ENCODE assay signal across 24 cellular contexts in the genomic region with DNA sequence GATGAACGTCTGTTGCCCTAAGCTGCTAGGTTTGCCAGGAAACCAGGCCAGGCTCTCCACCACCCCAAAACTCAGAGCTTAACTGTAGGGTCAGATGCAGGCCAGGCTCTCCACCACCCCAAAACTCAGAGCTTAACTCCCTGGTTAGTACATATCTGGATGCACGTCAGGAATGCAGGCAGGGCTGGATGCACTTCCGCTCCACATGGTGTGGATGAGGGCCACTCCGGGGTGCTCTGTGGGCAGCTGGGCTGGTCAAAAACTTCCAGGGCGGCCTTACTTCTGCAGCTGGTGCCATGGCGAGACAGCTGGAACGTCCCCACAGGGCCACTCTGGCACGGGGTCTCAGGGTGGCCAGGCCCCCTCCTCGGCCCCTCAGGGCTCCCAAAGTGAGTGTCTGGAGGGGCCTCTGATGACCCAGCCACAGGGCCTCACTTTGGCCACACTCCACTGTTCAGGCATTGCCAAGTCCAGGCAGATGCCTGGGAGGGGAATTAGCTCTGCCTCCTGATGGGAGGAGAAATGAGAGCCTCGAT.
"Had no signal": no experiment of that assay in that cellular context is flagged by ENCODE, and none has a peak within 500 bp of the region (broad histone marks: within the 10 kb centered on the region; RNA-seq: fewer than 3 reads in every experiment).

No MANE protein-coding gene starts in this region.

- H3K27ac ChIP-seq: brain microvascular endothelial cell, right lobe of liver, stomach, suprapubic skin, transverse colon had no signal

- H3K36me3 ChIP-seq: brain microvascular endothelial cell, right lobe of liver, stomach, suprapubic skin, transverse colon had no signal

- H3K27me3 ChIP-seq: brain microvascular endothelial cell, right lobe of liver, transverse colon had no signal

- H3K4me1 ChIP-seq: right lobe of liver had no signal

- DNase-seq: activated CD4-positive, alpha-beta T cell treated with anti-CD3 and anti-CD28 coated beads, Interleukin-2, amount 10 ng/mL, durations not matched to agents 24 days and 14 days; activated CD4-positive, CD25-positive, alpha-beta regulatory T cell; activated CD8-positive, alpha-beta memory T cell treated with anti-CD3 and anti-CD28 coated beads, Interleukin-2, amount 10 ng/mL, durations not matched to agents 7 days and 5 days; activated CD8-positive, alpha-beta T cell treated with anti-CD3 and anti-CD28 coated beads for 36 hours; activated gamma-delta T cell; activated naive CD4-positive, alpha-beta T cell treated with anti-CD3 and anti-CD28 coated beads, Interleukin-2, amount 50 U/mL, for 16 hours; activated naive CD8-positive, alpha-beta T cell treated with anti-CD3 and anti-CD28 coated beads, Interleukin-2, amount 50 U/mL, for 24 hours; activated T-cell treated with anti-CD3 and anti-CD28 coated beads for 4 hours; anterior cingulate cortex; brain microvascular endothelial cell; caudate nucleus; dermis blood vessel endothelial cell; effector CD8-positive, alpha-beta T cell; hippocampal formation; left colon; nephron progenitor cell; nucleus accumbens; right lobe of liver; stimulated activated CD4-positive, alpha-beta T cell treated with anti-CD3 and anti-CD28 coated beads, Interleukin-15, amount 100 ng/mL, for 24 hours; stomach; T1000; transverse colon had no signal

- H3K4me2 ChIP-seq: smooth muscle cell had no signal

- H3K4me3 ChIP-seq: right lobe of liver, smooth muscle cell, stomach, suprapubic skin, transverse colon had no signal

- H3K9me3 ChIP-seq: right lobe of liver, stomach, suprapubic skin, transverse colon had no signal
